In genomic region chr16:31471875-31472558, GRCh38 we compare ENCODE assay signal across 8 cellular contexts. TPM values are rescaled to one million over a fixed set of nuclear protein-coding genes. Genes with fewer than 3 reads are reported as not detected.
DNase-seq lines count a peak whose midpoint lies in the region; ATAC-seq and TF ChIP-seq lines count a peak whose summit lies in the region.

Gene TGFB1I1, plus strand, starts transcription at chr16:31472152. Its CDS starts 37 bp downstream, at chr16:31472189.

- TF ChIP-seq CTCF in AG10803 (conservative IDR thresholded peaks at IDR 0.05; ENCODE audit: low read length) (no peak), adrenal gland (IDR thresholded peaks at IDR 0.05) (no peak), heart left ventricle (IDR thresholded peaks at IDR 0.05) (no peak)

- intact Hi-C loops in adrenal gland (cut with DNase I), result loop anchor here in 1 of 2 donors (10.0 kb wide), 1 partner anchor 233 kb away; no protein-coding TSS in a partner anchor
- intact Hi-C loops in heart left ventricle (cut with DNase I), result loop anchor here in 4 of 10 donors (1.0 to 5.0 kb wide), 4 partner anchors 12 to 37 kb away; partner anchors contain the start of genes RUSF1 (in 3 of the 4) and ARMC5 (in 1 of the 4)
- intact Hi-C loops in posterior vena cava (cut with DNase I), result no loop called here

- WGBS in adrenal gland, 4 donors, result 0 to 2% (median 1%) methylated on average over 28 to 59 of the region's 59 CpGs
- 0 to 2% (median 1%) methylated on average over 39 to 59 of the region's 59 CpGs for WGBS in heart left ventricle, 4 donors

- TF ChIP-seq POLR2A in adrenal gland (IDR thresholded peaks at IDR 0.05) (no peak), heart left ventricle (IDR thresholded peaks at IDR 0.05) (no peak)

- peaks cover 0 to 17% of the 10 kb centered on the region in 2 donors for H3K36me3 ChIP-seq in adrenal gland (replicated peaks in 1 of 2)
- peaks cover 0 to 40% (median 31%) of the 10 kb centered on the region in 9 donors for H3K36me3 ChIP-seq in heart left ventricle

- ATAC-seq in heart left ventricle (peak; percentile 21 to 74 (median 67)), GM21526 (IDR thresholded peaks at IDR 0.05; ENCODE audit: low FRiP score, unreplicated experiment) (no peak), HG02571 (IDR thresholded peaks at IDR 0.05; ENCODE audit: unreplicated experiment) (no peak)

- peak within 1 kb of the TSS; percentile 83 for H3K4me3 ChIP-seq in AG10803 (ENCODE audit: low read length)
- peak within 1 kb of the TSS in 2 of 4 donors; percentile 46 to 77 for H3K4me3 ChIP-seq in adrenal gland
- H3K4me3 ChIP-seq in heart left ventricle, result peak within 1 kb of the TSS; percentile 45 to 86 (median 68)

- H3K27me3 ChIP-seq in adrenal gland (no peaks in the 10 kb centered on the region), heart left ventricle (peaks cover 0 to 2% (median 0%) of the 10 kb centered on the region in 9 donors)

- no peaks in the 10 kb centered on the region for H3K9me3 ChIP-seq in adrenal gland (replicated peaks in 1 of 3)
- no peaks in the 10 kb centered on the region for H3K9me3 ChIP-seq in heart left ventricle

- DNase-seq in AG10803 (ENCODE audit: low read depth), result peak; percentile 84
- DNase-seq in HK-2 (ENCODE audit: unreplicated experiment), result peak; percentile 90
- peak in 4 of 7 donors; percentile 40 to 52 (median 48) for DNase-seq in adrenal gland
- DNase-seq in heart left ventricle, result peak; percentile 80 to 89 (median 86)
- peak; percentile 93 for DNase-seq in posterior vena cava (ENCODE audit: low spot score)
- no peak for DNase-seq in 8988T

- H3K4me1 ChIP-seq in adrenal gland (replicated peaks in 1 of 2) (peaks cover 0 to 10% of the 10 kb centered on the region in 2 donors), heart left ventricle (peaks cover 0 to 31% (median 14%) of the 10 kb centered on the region in 12 donors)

- H3K27ac ChIP-seq in adrenal gland (peak within 1 kb of the TSS; percentile 50 to 95 (median 69)), heart left ventricle (peak within 1 kb of the TSS; percentile 75 to 97 (median 90))

RNA-seq across cellular contexts. Expression of gene TGFB1I1, which starts in this region (rescaled TPM):
- total RNA-seq in adrenal gland (10 to 100 TPM; 14.2 to 62.7 (median 34.8) TPM), heart left ventricle (10 to 100 TPM; 12.9 to 37.7 (median 19.5) TPM), posterior vena cava (100 to 1,000 TPM; 232 to 239 TPM)
- polyA plus RNA-seq in adrenal gland (10 to 100 TPM; 11.3 to 32.7 (median 29.7) TPM), heart left ventricle (10 to 100 TPM; 14.1 to 29.5 TPM)

Comparison
In these comparisons a context has a peak if more than half of its experiments do, and no peak if none do; other contexts are left out.
1. ATAC-seq: peak in heart left ventricle (4 of 4); none in GM21526 (single experiment) and HG02571 (single experiment).